In genomic region chr7:28980504-28981281, GRCh38 we compare ENCODE assay signal across 1 cellular context.
TF ChIP-seq lines count a peak whose summit lies in the region.

No MANE protein-coding gene starts in this region.

TF ChIP-seq in IMR-90, 13 proteins besides CTCF, POLR2A, EP300 and RAD21 (continued from another document):
- no peak for TF ChIP-seq USF2 (IDR thresholded peaks at IDR 0.05; ENCODE audit: low read depth, low read length)
- no peak for TF ChIP-seq MAZ (IDR thresholded peaks at IDR 0.05; ENCODE audit: borderline replicate concordance, low read depth, low read length)
- no peak for TF ChIP-seq CHD1 (IDR thresholded peaks at IDR 0.05; ENCODE audit: low read depth, low read length)
- TF ChIP-seq FOS (IDR thresholded peaks at IDR 0.05; ENCODE audit: low read depth, low read length), result no peak
- no peak for TF ChIP-seq CEBPB (IDR thresholded peaks at IDR 0.05; ENCODE audit: low read depth, low read length)
- TF ChIP-seq ELK1 (IDR thresholded peaks at IDR 0.05; ENCODE audit: borderline replicate concordance, low read depth, low read length), result no peak
